ENCODE assay signal across 8 cellular contexts in genomic region chr2:54558976-54559410, GRCh38.
A peak's percentile ranks its signal among the peaks of the same experiment; 100 is the strongest.
DNase-seq lines count a peak whose midpoint lies in the region; ATAC-seq, FAIRE-seq and TF ChIP-seq lines count a peak whose summit lies in the region.

No MANE protein-coding gene starts in this region.

- in situ Hi-C loops in K562 (cut with MboI): no loop called here

- TF ChIP-seq RAD21 in K562 (CRISPR knock-in tag; conservative IDR thresholded peaks at IDR 0.05 in 1 of 2, IDR thresholded peaks at IDR 0.05 in 1 of 2): no peak

- peak overlapping the region; percentile 57 to 97 (median 96) for H3K27ac Mint-ChIP-seq in CD4-positive, CD25-positive, alpha-beta regulatory T cell

- H3K36me3 ChIP-seq in CD4-positive, CD25-positive, alpha-beta regulatory T cell (ENCODE audit: control insufficient read depth, insufficient read depth, low read length): no peaks in the 10 kb centered on the region
- H3K36me3 ChIP-seq in K562 (ENCODE audit: control insufficient read depth, insufficient read depth, low read length) (0 out of 3 replicates have a peak, but pooled peaks cover 2% of the 10 kb centered on the region), lung (ENCODE audit: control insufficient read depth in 2 of 2, insufficient read depth in 2 of 2, low read length in 2 of 2) (peaks cover 0 to 1% of the 10 kb centered on the region in 2 donors)

- H3K9me1 ChIP-seq in K562 (ENCODE audit: control insufficient read depth, insufficient read depth, low read length): no peaks in the 10 kb centered on the region

- peak overlapping the region; percentile 91 to 96 for H3K9ac ChIP-seq in K562 (ENCODE audit: insufficient read depth in 1 of 2, low read depth in 2 of 2, low read length in 2 of 2)

- no peaks in the 10 kb centered on the region for H4K20me1 ChIP-seq in K562 (replicated peaks; ENCODE audit: control insufficient read depth, insufficient read depth, low read length)

- peak in 1 of 2 donors; percentile 5 for ATAC-seq in CD4-positive, CD25-positive, alpha-beta regulatory T cell (ENCODE audit: low read depth in 2 of 2)
- peak; percentile 7 for ATAC-seq in HG03280 (IDR thresholded peaks at IDR 0.05; ENCODE audit: unreplicated experiment)
- ATAC-seq in K562: peak; percentile 51
- no peak for ATAC-seq in lung (ENCODE audit: insufficient read depth, low FRiP score)
- ATAC-seq in HG03025 (IDR thresholded peaks at IDR 0.05; ENCODE audit: low FRiP score, unreplicated experiment): no peak
- no peak for ATAC-seq in GM19452 (IDR thresholded peaks at IDR 0.05; ENCODE audit: unreplicated experiment)

- BruUV-seq in K562 (replicated peaks; lab: Mats Ljungman, UMichigan): no TSS peak

- H3K4me3 ChIP-seq in CD4-positive, CD25-positive, alpha-beta regulatory T cell (ENCODE audit: low read depth, low read length): peak overlapping the region; percentile 98
- H3K4me3 ChIP-seq in K562 (peak overlapping the region; percentile 78), lung (peak overlapping the region; percentile 68)

- H3K4me2 ChIP-seq in K562 (ENCODE audit: insufficient read depth, low read length): peak overlapping the region; percentile 96

- peaks cover 16 to 57% (median 36%) of the 10 kb centered on the region in 4 donors for H3K4me1 Mint-ChIP-seq in CD4-positive, CD25-positive, alpha-beta regulatory T cell

- DNase-seq in CD4-positive, CD25-positive, alpha-beta regulatory T cell: no peak
- peak in 2 of 4 experiments; percentile 39 to 44 for DNase-seq in K562 (ENCODE audit: extremely low read depth in 1 of 4, low spot score in 3 of 4)
- no peak for DNase-seq in lung (ENCODE audit: low spot score)
- no peak for DNase-seq in cerebellar cortex (ENCODE audit: low spot score)
- no peak for DNase-seq in SHP77 (lab: John Stamatoyannopoulos, UW)

- H3K9me3 Mint-ChIP-seq in CD4-positive, CD25-positive, alpha-beta regulatory T cell: no peaks in the 10 kb centered on the region

- intact Hi-C loops in K562 (cut with micrococcal nuclease): loop anchor here (2.0 kb wide), 2 partner anchors 14 to 44 kb away; no protein-coding TSS in a partner anchor

- H3K4me1 ChIP-seq in CD4-positive, CD25-positive, alpha-beta regulatory T cell (ENCODE audit: control insufficient read depth, insufficient read depth, low read length, poor library complexity, severe bottlenecking): peaks cover 42% of the 10 kb centered on the region
- H3K4me1 ChIP-seq in K562 (replicated peaks in 1 of 2; ENCODE audit: control insufficient read depth in 2 of 2, insufficient read depth in 2 of 2, low read length in 2 of 2) (peaks cover 21 to 25% of the 10 kb centered on the region in 2 experiments), lung (ENCODE audit: control insufficient read depth in 2 of 2, insufficient read depth in 2 of 2, low read length in 2 of 2) (peaks cover 19 to 55% of the 10 kb centered on the region in 2 donors)

- no peak for TF ChIP-seq EP300 in K562 (IDR thresholded peaks at IDR 0.05; ENCODE audit: low read length)

- FAIRE-seq in K562 (lab: Jason Lieb, UNC): no peak

- H3K36me3 Mint-ChIP-seq in CD4-positive, CD25-positive, alpha-beta regulatory T cell: peaks cover 13% of the 10 kb centered on the region

- no peaks in the 10 kb centered on the region for H3K27me3 Mint-ChIP-seq in CD4-positive, CD25-positive, alpha-beta regulatory T cell

- H2AFZ ChIP-seq in K562 (ENCODE audit: low read depth, low read length): peak overlapping the region; percentile 93

- no peak for TF ChIP-seq POLR2A in K562 (conservative IDR thresholded peaks at IDR 0.05)

- peaks cover 53% of the 10 kb centered on the region for H3K79me2 ChIP-seq in K562 (ENCODE audit: control insufficient read depth, insufficient read depth, low read length)

- H3K9me3 ChIP-seq in CD4-positive, CD25-positive, alpha-beta regulatory T cell (ENCODE audit: control insufficient read depth in 2 of 2, low read length in 2 of 2): no peaks in the 10 kb centered on the region
- H3K9me3 ChIP-seq in K562 (replicated peaks; ENCODE audit: control insufficient read depth, insufficient read depth, low read depth, low read length): no peaks in the 10 kb centered on the region
- no peaks in the 10 kb centered on the region for H3K9me3 ChIP-seq in lung (ENCODE audit: control insufficient read depth in 2 of 2, insufficient read depth in 1 of 2, low read length in 1 of 2)

- peak overlapping the region; percentile 87 for H3K27ac ChIP-seq in CD4-positive, CD25-positive, alpha-beta regulatory T cell (ENCODE audit: insufficient read depth, low read length, poor library complexity, severe bottlenecking)
- H3K27ac ChIP-seq in K562 (ENCODE audit: extremely low read depth, low read depth, low read length) (peak overlapping the region; percentile 88), lung (ENCODE audit: low read depth in 1 of 2, low read length in 1 of 2) (peak overlapping the region; percentile 82 to 86)

- no peaks in the 10 kb centered on the region for H3K27me3 ChIP-seq in CD4-positive, CD25-positive, alpha-beta regulatory T cell (ENCODE audit: control insufficient read depth, insufficient read depth, low read length)
- H3K27me3 ChIP-seq in K562 (ENCODE audit: control insufficient read depth in 2 of 2, insufficient read depth in 2 of 2, low read length in 2 of 2) (no peaks in the 10 kb centered on the region), lung (ENCODE audit: control insufficient read depth, insufficient read depth) (no peaks in the 10 kb centered on the region)

- POLR2A ChIA-PET in K562 (lab: Yijun Ruan, JAX): interaction anchor here (0.6 to 5.0 kb wide), 11 partner anchors 7 to 584 kb away, joined by 3 to 28 read pairs (median 5); no protein-coding TSS in a partner anchor

- 0% methylated on average over 6 of the region's 6 CpGs for WGBS in K562 (ENCODE audit: insufficient coverage, low coverage, missing lambda C conversion rate)
- 0 to 10% methylated on average over 6 of the region's 6 CpGs for WGBS in lung, 2 donors

- CTCF ChIA-PET in K562 (lab: Yijun Ruan, JAX; ENCODE audit: low intra/inter-chr PET ratio): no interaction called here

- TF ChIP-seq CTCF in K562 (IDR thresholded peaks at IDR 0.05 in 2 of 3, conservative IDR thresholded peaks at IDR 0.05 in 1 of 3; ENCODE audit: insufficient read depth in 2 of 3, low read depth in 1 of 3, low read length in 3 of 3): no peak
- no peak for TF ChIP-seq CTCF in lung (IDR thresholded peaks at IDR 0.05; ENCODE audit: control extremely low read depth, extremely low read depth)

- peak overlapping the region; percentile 98 to 99 (median 99) for H3K4me3 Mint-ChIP-seq in CD4-positive, CD25-positive, alpha-beta regulatory T cell

TF ChIP-seq in K562, 482 proteins besides CTCF, POLR2A, EP300 and RAD21:
- TF ChIP-seq ZNF274 (IDR thresholded peaks at IDR 0.05; ENCODE audit: borderline replicate concordance, low read depth, low read length) (no peak), SIN3A (IDR thresholded peaks at IDR 0.05; ENCODE audit: borderline replicate concordance in 2 of 2, control insufficient read depth in 1 of 2, low read depth in 2 of 2, low read length in 2 of 2) (0 out of 4 replicates have a peak, but pooled peaks of 1 of the 2 experiments have one; percentile 7), NR2C2 (CRISPR knock-in tag; IDR thresholded peaks at IDR 0.05) (no peak), NR2C2 (tag; IDR thresholded peaks at IDR 0.05) (peak; percentile 32; the same call in 1 of the 2 replicates), ZNF583 (CRISPR knock-in tag; IDR thresholded peaks at IDR 0.05) (no peak)

Comparison
In these comparisons a context has a peak if more than half of its experiments do, and no peak if none do; other contexts are left out.
1. ATAC-seq: peak in HG03280 (single experiment) and K562 (single experiment); none in lung (single experiment), HG03025 (single experiment) and GM19452 (single experiment).
2. Peak in every context shown above with its lines, with median percentiles within 50 percentile points of each other: H3K27ac ChIP-seq and H3K4me3 ChIP-seq.